1 cellular context compared by ENCODE assay signal in genomic region chr2:38750011-38750792, GRCh38.
TF ChIP-seq lines count a peak whose summit lies in the region.

No MANE protein-coding gene starts in this region.

TF ChIP-seq in GM12878, 131 proteins besides CTCF, POLR2A, EP300 and RAD21 (continued from another document):
- TF ChIP-seq MLLT1 (IDR thresholded peaks at IDR 0.05) = no peak
- TF ChIP-seq FOXK2 (IDR thresholded peaks at IDR 0.05) = no peak
- peak in 1 of 2 experiments; percentile 30; a peak in 1 of 4 replicates for TF ChIP-seq BHLHE40 (IDR thresholded peaks at IDR 0.05; ENCODE audit: borderline replicate concordance in 1 of 2, low read depth in 2 of 2, low read length in 1 of 2)
- peak; percentile 59; the same call in 1 of the 2 replicates for TF ChIP-seq BCLAF1 (IDR thresholded peaks at IDR 0.05)
- TF ChIP-seq NR2C1 (IDR thresholded peaks at IDR 0.05) = no peak
- no peak for TF ChIP-seq MYC (IDR thresholded peaks at IDR 0.05; ENCODE audit: insufficient read depth, insufficient read length, insufficient replicate concordance, low read length, severe bottlenecking)
- no peak for TF ChIP-seq MEF2A (IDR thresholded peaks at IDR 0.05; ENCODE audit: insufficient read depth, low read depth, low read length)
- no peak for TF ChIP-seq RFX5 (IDR thresholded peaks at IDR 0.05; ENCODE audit: low read depth, low read length)
- no peak for TF ChIP-seq HCFC1 (IDR thresholded peaks at IDR 0.05; ENCODE audit: low read length)
- peak; percentile 12 for TF ChIP-seq RELA (IDR thresholded peaks at IDR 0.05; ENCODE audit: borderline replicate concordance, partially characterized antibody)
- TF ChIP-seq GABPA (IDR thresholded peaks at IDR 0.05; ENCODE audit: low read depth) = no peak
- no peak for TF ChIP-seq E4F1 (IDR thresholded peaks at IDR 0.05; ENCODE audit: borderline replicate concordance, partially characterized antibody)
- no peak for TF ChIP-seq STAT1 (conservative IDR thresholded peaks at IDR 0.05)
- TF ChIP-seq MTA3 (IDR thresholded peaks at IDR 0.05; ENCODE audit: borderline replicate concordance, low read length) = no peak
- peak; percentile 38; the same call in 1 of the 2 replicates for TF ChIP-seq GATAD2B (conservative IDR thresholded peaks at IDR 0.05; ENCODE audit: low read depth)
- no peak for TF ChIP-seq IRF4 (IDR thresholded peaks at IDR 0.05; ENCODE audit: low read depth, low read length)
- TF ChIP-seq NKRF (conservative IDR thresholded peaks at IDR 0.05) = peak; percentile 79; the same call in 1 of the 2 replicates
- peak; percentile 86 for TF ChIP-seq LARP7 (IDR thresholded peaks at IDR 0.05)
- TF ChIP-seq SPI1 (IDR thresholded peaks at IDR 0.05; ENCODE audit: borderline replicate concordance, insufficient read depth, low read depth, low read length) = no peak
- TF ChIP-seq RB1 (IDR thresholded peaks at IDR 0.05; ENCODE audit: borderline replicate concordance) = peak; percentile 67; the same call in 1 of the 2 replicates
- TF ChIP-seq SMC3 (IDR thresholded peaks at IDR 0.05; ENCODE audit: borderline replicate concordance, low read length) = no peak
- no peak for TF ChIP-seq ETV6 (conservative IDR thresholded peaks at IDR 0.05 in 1 of 2, IDR thresholded peaks at IDR 0.05 in 1 of 2; ENCODE audit: borderline replicate concordance in 1 of 2, low read depth in 1 of 2)
- no peak for TF ChIP-seq WRNIP1 (IDR thresholded peaks at IDR 0.05; ENCODE audit: borderline replicate concordance, low read depth, low read length)
- peak; percentile 37 for TF ChIP-seq KLF5 (IDR thresholded peaks at IDR 0.05; ENCODE audit: partially characterized antibody)
- TF ChIP-seq PKNOX1 (IDR thresholded peaks at IDR 0.05) = no peak
- TF ChIP-seq MTA2 (IDR thresholded peaks at IDR 0.05; ENCODE audit: low read depth) = no peak
- 0 out of 2 replicates have a peak, but pooled peaks have one; percentile 73 for TF ChIP-seq SMARCA5 (IDR thresholded peaks at IDR 0.05)
- TF ChIP-seq POLR2AphosphoS5 (IDR thresholded peaks at IDR 0.05; ENCODE audit: low read length) = 0 out of 2 replicates have a peak, but pooled peaks have one; percentile 1
